ENCODE assay signal across 30 cellular contexts in the genomic region with DNA sequence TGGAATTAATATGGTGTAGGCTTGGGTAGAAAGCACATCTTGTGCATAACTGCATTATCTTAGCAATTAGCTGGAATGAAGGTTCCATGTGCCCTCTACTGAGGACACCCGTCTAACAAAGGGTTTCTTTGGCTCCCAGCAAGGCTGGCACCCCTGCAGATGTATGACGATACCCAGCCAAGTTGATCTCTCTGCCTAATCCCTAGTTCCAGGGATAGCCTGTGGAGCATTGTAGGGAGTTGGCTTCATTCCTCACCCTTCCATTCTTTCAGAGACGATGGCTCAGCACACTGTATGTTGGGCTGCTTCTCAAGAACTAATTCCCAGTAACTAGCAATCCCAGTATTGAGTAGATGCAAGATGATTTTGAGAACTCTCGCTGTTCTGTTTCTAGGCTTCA.
DNase-seq lines count a peak whose midpoint lies in the region; ATAC-seq and FAIRE-seq lines count a peak whose summit lies in the region.
"Had no signal": no experiment of that assay in that cellular context is flagged by ENCODE, and none has a peak within 500 bp of the region (broad histone marks: within the 10 kb centered on the region; RNA-seq: fewer than 3 reads in every experiment).

No MANE protein-coding gene starts in this region.

- ATAC-seq in left ventricle myocardium superior (peak; percentile 47), right cardiac atrium (no peak), HG02852 (IDR thresholded peaks at IDR 0.05; ENCODE audit: unreplicated experiment) (no peak)
- ATAC-seq: activated CD8-positive, alpha-beta T cell treated with anti-CD3 and anti-CD28 coated beads, Interleukin-2, amount 10 ng/mL, durations not matched to agents 7 days and 5 days; mucosa of descending colon; stimulated activated naive CD8-positive, alpha-beta T cell treated with anti-CD3 and anti-CD28 coated beads, Interleukin-15, amount 100 ng/mL, for 72 hours; T-helper 17 cell had no signal

- H3K9me3 ChIP-seq in right cardiac atrium (ENCODE audit: control insufficient read depth, low read length) (no peaks in the 10 kb centered on the region), small intestine (ENCODE audit: control insufficient read depth, low read depth) (no peaks in the 10 kb centered on the region)
- H3K9me3 ChIP-seq: HAP-1, mucosa of descending colon, SK-N-SH, thyroid gland had no signal

- no peak for FAIRE-seq in small intestine (lab: Jason Lieb, UNC)
- FAIRE-seq: A204.1, G401.6, HTR-8/SVneo had no signal

- no peaks in the 10 kb centered on the region for H3K27me3 ChIP-seq in right cardiac atrium (ENCODE audit: control insufficient read depth, insufficient read depth)
- no peaks in the 10 kb centered on the region for H3K27me3 ChIP-seq in small intestine (ENCODE audit: control insufficient read depth in 2 of 2, insufficient read depth in 2 of 2, low read length in 2 of 2)
- H3K27me3 ChIP-seq: thyroid gland had no signal

- WGBS in right cardiac atrium = 64% methylated on average over 4 of the region's 4 CpGs
- WGBS in small intestine, 3 donors = 83 to 96% (median 94%) methylated on average over 4 of the region's 4 CpGs

- DNase-seq in left ventricle myocardium superior (no peak), right cardiac atrium (no peak), cerebellar cortex (ENCODE audit: low spot score) (peak; percentile 6), myocyte (ENCODE audit: low read depth) (peak; percentile 62), small intestine (no peak), NCI-H510A (lab: John Stamatoyannopoulos, UW) (no peak), NCI-H748 (lab: John Stamatoyannopoulos, UW; ENCODE audit: unreplicated experiment) (no peak)
- DNase-seq: activated CD4-positive, alpha-beta T cell treated with anti-CD3 and anti-CD28 coated beads for 1 hour; activated CD8-positive, alpha-beta T cell treated with anti-CD3 and anti-CD28 coated beads, Interleukin-2, amount 10 ng/mL, durations not matched to agents 7 days and 5 days; aorta; central memory CD4-positive, alpha-beta T cell; DMS153; islet precursor cell; KG1; mucosa of descending colon; NCI-H1436; NCI-H2081 treated with DMSO at 0.1 percent for 48 hours; NCI-H774; RPMI8226; SK-N-SH; stimulated activated CD4-positive, alpha-beta T cell treated with anti-CD3 and anti-CD28 coated beads, Interleukin-1b, Interleukin-23, amount 100 ng/mL, for 48 hours; stimulated activated CD8-positive, alpha-beta memory T cell treated with anti-CD3 and anti-CD28 coated beads, Interleukin-4, amount 100 ng/mL, for 48 hours; stimulated activated naive CD8-positive, alpha-beta T cell treated with anti-CD3 and anti-CD28 coated beads, Interleukin-15, amount 100 ng/mL, for 72 hours; T-helper 17 cell; thyroid gland had no signal

- no peak overlapping the region for H3K4me3 ChIP-seq in right cardiac atrium (ENCODE audit: low read length)
- no peak overlapping the region for H3K4me3 ChIP-seq in small intestine (ENCODE audit: low read depth in 1 of 2, low read length in 2 of 2)
- H3K4me3 ChIP-seq: HAP-1, mucosa of descending colon, thyroid gland had no signal

- intact Hi-C loops in left ventricle myocardium superior (cut with micrococcal nuclease) = no loop called here
- intact Hi-C loops in right cardiac atrium (cut with DNase I) = no loop called here

- no peak overlapping the region for H3K27ac ChIP-seq in right cardiac atrium (ENCODE audit: low read length)
- no peak overlapping the region for H3K27ac ChIP-seq in small intestine (ENCODE audit: low read depth in 1 of 2, low read length in 1 of 2)
- H3K27ac ChIP-seq: thyroid gland had no signal

- H3K4me1 ChIP-seq in right cardiac atrium (ENCODE audit: control insufficient read depth, insufficient read depth, low read length) (peaks cover 12% of the 10 kb centered on the region), small intestine (ENCODE audit: control insufficient read depth in 2 of 2, insufficient read depth in 1 of 2, low read depth in 1 of 2, low read length in 1 of 2) (no peaks in the 10 kb centered on the region)
- H3K4me1 ChIP-seq: HAP-1 had no signal

- H3K36me3 ChIP-seq in small intestine (ENCODE audit: control insufficient read depth in 2 of 2, insufficient read depth in 2 of 2, low read length in 2 of 2) = no peaks in the 10 kb centered on the region
- H3K36me3 ChIP-seq: HAP-1, thyroid gland had no signal

Comparison
In these comparisons a context has a peak if more than half of its experiments do, and no peak if none do; other contexts are left out.
1. DNase-seq: peak in cerebellar cortex (single experiment) and myocyte (single experiment); none in left ventricle myocardium superior (single experiment), right cardiac atrium (0 of 3), small intestine (single experiment), NCI-H510A (single experiment) and NCI-H748 (single experiment).